In genomic region chr6:30723843-30724741, GRCh38 we compare ENCODE assay signal across 6 cellular contexts. TPM values are rescaled to one million over a fixed set of nuclear protein-coding genes. Genes with fewer than 3 reads are reported as not detected.
DNase-seq lines count a peak whose midpoint lies in the region; ATAC-seq and TF ChIP-seq lines count a peak whose summit lies in the region.
"Not testable (repeated sequence)": the region's sequence is repeated elsewhere in the genome, so short reads cannot be mapped to it uniquely, and the experiment has no call there.

No MANE protein-coding gene starts in this region.

- peak overlapping the region; percentile 100 for H3K4me3 Mint-ChIP-seq in GM23338
- peak overlapping the region; percentile 99 for H3K4me3 Mint-ChIP-seq in T-helper 1 cell treated with Interleukin-12 subunit alpha and Interleukin-12 subunit beta and Interleukin-4 antibody, amounts not matched to agents 30 μg/mL and 1 μg/mL, for 36 hours
- peak overlapping the region; percentile 96 for H3K4me3 Mint-ChIP-seq in activated naive CD8-positive, alpha-beta T cell treated with anti-CD3 and anti-CD28 coated beads, Interleukin-2, amount 50 U/mL, for 24 hours

- DNase-seq in GM23338 (ENCODE audit: low spot score); activated naive CD8-positive, alpha-beta T cell treated with anti-CD3 and anti-CD28 coated beads, Interleukin-2, amount 50 U/mL, for 24 hours; fibroblast of mammary gland (ENCODE audit: low read depth): not testable (repeated sequence)

- not testable (repeated sequence) for TF ChIP-seq CTCF in 22Rv1 (IDR thresholded peaks at IDR 0.05); fibroblast of mammary gland (conservative IDR thresholded peaks at IDR 0.05; ENCODE audit: control insufficient read depth, insufficient read depth, low read depth, low read length); neutrophil (IDR thresholded peaks at IDR 0.05)
- TF ChIP-seq CTCF in GM23338 (conservative IDR thresholded peaks at IDR 0.05; ENCODE audit: low read depth in 2 of 2): peak in 1 of 2 experiments; percentile 11; a peak in 1 of 4 replicates

- H4K20me1 ChIP-seq in GM23338 (replicated peaks; ENCODE audit: insufficient read depth): peaks cover 31% of the 10 kb centered on the region

- peak overlapping the region; percentile 89 for H3K27ac Mint-ChIP-seq in GM23338
- peak overlapping the region; percentile 65 for H3K27ac Mint-ChIP-seq in T-helper 1 cell treated with Interleukin-12 subunit alpha and Interleukin-12 subunit beta and Interleukin-4 antibody, amounts not matched to agents 30 μg/mL and 1 μg/mL, for 36 hours
- H3K27ac Mint-ChIP-seq in activated naive CD8-positive, alpha-beta T cell treated with anti-CD3 and anti-CD28 coated beads, Interleukin-2, amount 50 U/mL, for 24 hours: peak overlapping the region; percentile 98

- peaks cover 67% of the 10 kb centered on the region for H3F3A ChIP-seq in GM23338 (replicated peaks; ENCODE audit: low read depth)

- H3K4me1 Mint-ChIP-seq in GM23338: peaks cover 31% of the 10 kb centered on the region
- peaks cover 37% of the 10 kb centered on the region for H3K4me1 Mint-ChIP-seq in T-helper 1 cell treated with Interleukin-12 subunit alpha and Interleukin-12 subunit beta and Interleukin-4 antibody, amounts not matched to agents 30 μg/mL and 1 μg/mL, for 36 hours (ENCODE audit: low read depth)
- peaks cover 42% of the 10 kb centered on the region for H3K4me1 Mint-ChIP-seq in activated naive CD8-positive, alpha-beta T cell treated with anti-CD3 and anti-CD28 coated beads, Interleukin-2, amount 50 U/mL, for 24 hours

- H3K36me3 ChIP-seq in GM23338 (ENCODE audit: insufficient read depth) (peaks cover 34% of the 10 kb centered on the region), neutrophil (peaks cover 69% of the 10 kb centered on the region)

- not testable (repeated sequence) for H3K9me2 ChIP-seq in GM23338 (ENCODE audit: insufficient read depth)

- H3K36me3 Mint-ChIP-seq in GM23338 (ENCODE audit: low read depth): peaks cover 76% of the 10 kb centered on the region
- H3K36me3 Mint-ChIP-seq in T-helper 1 cell treated with Interleukin-12 subunit alpha and Interleukin-12 subunit beta and Interleukin-4 antibody, amounts not matched to agents 30 μg/mL and 1 μg/mL, for 36 hours (ENCODE audit: low read depth): peaks cover 60% of the 10 kb centered on the region
- peaks cover 55% of the 10 kb centered on the region for H3K36me3 Mint-ChIP-seq in activated naive CD8-positive, alpha-beta T cell treated with anti-CD3 and anti-CD28 coated beads, Interleukin-2, amount 50 U/mL, for 24 hours (ENCODE audit: low read depth)

- not testable (repeated sequence) for H3K4me1 ChIP-seq in GM23338 (ENCODE audit: insufficient read depth)
- peaks cover 33 to 39% of the 10 kb centered on the region in 2 experiments for H3K4me1 ChIP-seq in neutrophil (ENCODE audit: control insufficient read depth in 1 of 2, insufficient read depth in 1 of 2, low read depth in 1 of 2, low read length in 1 of 2)

- H3K4me3 ChIP-seq in GM23338; neutrophil (ENCODE audit: low read depth in 1 of 2, low read length in 1 of 2): not testable (repeated sequence)
- peak overlapping the region; percentile 21 for H3K4me3 ChIP-seq in fibroblast of mammary gland (ENCODE audit: control insufficient read depth, low read depth, low read length)

- ATAC-seq in GM23338; activated naive CD8-positive, alpha-beta T cell treated with anti-CD3 and anti-CD28 coated beads, Interleukin-2, amount 50 U/mL, for 24 hours: not testable (repeated sequence)

- H2AFZ ChIP-seq in GM23338: not testable (repeated sequence)

- peaks cover 11% of the 10 kb centered on the region; the same call in 2 of the 3 replicates for H3K9me3 Mint-ChIP-seq in GM23338
- H3K9me3 Mint-ChIP-seq in T-helper 1 cell treated with Interleukin-12 subunit alpha and Interleukin-12 subunit beta and Interleukin-4 antibody, amounts not matched to agents 30 μg/mL and 1 μg/mL, for 36 hours; activated naive CD8-positive, alpha-beta T cell treated with anti-CD3 and anti-CD28 coated beads, Interleukin-2, amount 50 U/mL, for 24 hours: not testable (repeated sequence)

- H3K9me3 ChIP-seq in neutrophil: not testable (repeated sequence)

- not testable (repeated sequence) for H3K4me2 ChIP-seq in GM23338

- H3K79me2 ChIP-seq in GM23338 (replicated peaks; ENCODE audit: insufficient read depth): peaks cover 37% of the 10 kb centered on the region

- H3K27me3 ChIP-seq in GM23338 (ENCODE audit: insufficient read depth); neutrophil: not testable (repeated sequence)

- H3K27me3 Mint-ChIP-seq in GM23338 (ENCODE audit: insufficient read depth, low read depth, poor library complexity): peaks cover 67% of the 10 kb centered on the region
- not testable (repeated sequence) for H3K27me3 Mint-ChIP-seq in T-helper 1 cell treated with Interleukin-12 subunit alpha and Interleukin-12 subunit beta and Interleukin-4 antibody, amounts not matched to agents 30 μg/mL and 1 μg/mL, for 36 hours (ENCODE audit: low read depth); activated naive CD8-positive, alpha-beta T cell treated with anti-CD3 and anti-CD28 coated beads, Interleukin-2, amount 50 U/mL, for 24 hours

- H3K27ac ChIP-seq in 22Rv1 (peak overlapping the region; percentile 97), GM23338 (ENCODE audit: low read depth) (peak overlapping the region; percentile 70), neutrophil (peak overlapping the region; percentile 97)

RNA-seq across cellular contexts. Expression of gene TUBB, which starts 3.9 kb away (rescaled TPM):
- 1,591 and 1,704 TPM in 2 replicates for total RNA-seq in GM23338 (2014; rRNA removed; shearing (Covaris generic))
- 1,041 and 1,059 TPM in 2 replicates for polyA plus RNA-seq in GM23338 (2016; fragmentation: Nextera tagmentation; extraction: Ambion mirVana)

RNA-seq across cellular contexts. Expression of gene MDC1, which starts 7.0 kb away (rescaled TPM):
- total RNA-seq in GM23338 (2014; rRNA removed; shearing (Covaris generic)): 28.9 and 32.7 TPM in 2 replicates
- polyA plus RNA-seq in GM23338 (2016; fragmentation: Nextera tagmentation; extraction: Ambion mirVana): 17.2 and 19.7 TPM in 2 replicates

RNA-seq across cellular contexts. Expression of gene FLOT1, which starts 18.4 kb away (rescaled TPM):
- 70.4 and 94.5 TPM in 2 replicates for total RNA-seq in GM23338 (2014; rRNA removed; shearing (Covaris generic))
- polyA plus RNA-seq in GM23338 (2016; fragmentation: Nextera tagmentation; extraction: Ambion mirVana): 72.2 and 75.1 TPM in 2 replicates

RNA-seq across cellular contexts. Expression of gene IER3, which starts 20.3 kb away (rescaled TPM):
- total RNA-seq in GM23338 (2014; rRNA removed; shearing (Covaris generic)): 14.1 and 19.9 TPM in 2 replicates
- polyA plus RNA-seq in GM23338 (2016; fragmentation: Nextera tagmentation; extraction: Ambion mirVana): 21.2 and 23.3 TPM in 2 replicates

RNA-seq across cellular contexts. Expression of gene NRM, which starts 33.3 kb away (rescaled TPM):
- total RNA-seq in GM23338 (2014; rRNA removed; shearing (Covaris generic)): 11.3 and 13.8 TPM in 2 replicates
- 29.7 and 33.8 TPM in 2 replicates for polyA plus RNA-seq in GM23338 (2016; fragmentation: Nextera tagmentation; extraction: Ambion mirVana)
